8 cellular contexts compared by ENCODE assay signal in genomic region chr2:172085460-172086159, GRCh38. TPM values are rescaled to one million over a fixed set of nuclear protein-coding genes. Genes with fewer than 3 reads are reported as not detected.
A peak's percentile ranks its signal among the peaks of the same experiment; 100 is the strongest.
DNase-seq lines count a peak whose midpoint lies in the region; ATAC-seq and TF ChIP-seq lines count a peak whose summit lies in the region.

Gene DLX1 (plus strand): TSS chr2:172085507. CDS start chr2:172085678, 171 bp downstream.

- TF ChIP-seq CTCF in activated B cell treated with CpG ODN at 0.5 μM for 24 hours (IDR thresholded peaks at IDR 0.05): no peak

- intact Hi-C loops in activated B cell treated with CpG ODN at 0.5 μM for 24 hours (cut with micrococcal nuclease): loop anchor here (1.0 to 2.0 kb wide), 3 partner anchors 10 to 1315 kb away; partner anchors contain the start of gene DLX2

- peak within 1 kb of the TSS; percentile 82 for H3K27ac Mint-ChIP-seq in activated naive CD4-positive, alpha-beta T cell treated with anti-CD3 and anti-CD28 coated beads, Interleukin-2, amount 10 ng/mL, durations not matched to agents 7 days and 5 days
- H3K27ac Mint-ChIP-seq in activated B cell treated with CpG ODN at 0.5 μM for 24 hours: peak within 1 kb of the TSS; percentile 79

- H3K36me3 Mint-ChIP-seq in activated naive CD4-positive, alpha-beta T cell treated with anti-CD3 and anti-CD28 coated beads, Interleukin-2, amount 10 ng/mL, durations not matched to agents 7 days and 5 days: peaks cover 11% of the 10 kb centered on the region
- H3K36me3 Mint-ChIP-seq in activated B cell treated with CpG ODN at 0.5 μM for 24 hours (ENCODE audit: low read depth): peaks cover 2% of the 10 kb centered on the region

- CTCF ChIA-PET in activated naive CD4-positive, alpha-beta T cell treated with anti-CD3 and anti-CD28 coated beads, Interleukin-2, amount 10 ng/mL, durations not matched to agents 7 days and 5 days (lab: Charles Lee): interaction anchor here (0.9 to 1.4 kb wide), 3 partner anchors 10 to 84 kb away, joined by 3 to 6 read pairs (median 4); no protein-coding TSS in a partner anchor
- CTCF ChIA-PET in activated B cell treated with CpG ODN at 0.5 μM for 24 hours (lab: Charles Lee): interaction anchor here (1.0 kb wide), 1 partner anchor 382 kb away, joined by 5 read pairs; no protein-coding TSS in a partner anchor

- H3K36me3 ChIP-seq in iPS-18a (ENCODE audit: control insufficient read depth, low read depth, low read length) (no peaks in the 10 kb centered on the region), stomach smooth muscle (ENCODE audit: control insufficient read depth in 2 of 2, insufficient read depth in 2 of 2, low read length in 2 of 2) (no peaks in the 10 kb centered on the region)

- POLR2A ChIA-PET in activated B cell treated with CpG ODN at 0.5 μM for 24 hours (lab: Charles Lee): no interaction called here

- peaks cover 100% of the 10 kb centered on the region for H3K27me3 Mint-ChIP-seq in activated naive CD4-positive, alpha-beta T cell treated with anti-CD3 and anti-CD28 coated beads, Interleukin-2, amount 10 ng/mL, durations not matched to agents 7 days and 5 days
- H3K27me3 Mint-ChIP-seq in activated B cell treated with CpG ODN at 0.5 μM for 24 hours: peaks cover 74% of the 10 kb centered on the region

- peaks cover 69% of the 10 kb centered on the region for H3K4me1 Mint-ChIP-seq in activated naive CD4-positive, alpha-beta T cell treated with anti-CD3 and anti-CD28 coated beads, Interleukin-2, amount 10 ng/mL, durations not matched to agents 7 days and 5 days
- H3K4me1 Mint-ChIP-seq in activated B cell treated with CpG ODN at 0.5 μM for 24 hours: peaks cover 39% of the 10 kb centered on the region

- peak; percentile 21 for DNase-seq in activated naive CD4-positive, alpha-beta T cell treated with anti-CD3 and anti-CD28 coated beads, Interleukin-2, amount 10 ng/mL, durations not matched to agents 7 days and 5 days
- DNase-seq in activated naive CD4-positive, alpha-beta T cell treated with anti-CD3 and anti-CD28 coated beads, Interleukin-2, amount 50 U/mL, for 16 hours: no peak
- no peak for DNase-seq in activated B cell treated with CpG ODN at 0.5 μM for 24 hours
- DNase-seq in C1 segment of cervical spinal cord (lab: John Stamatoyannopoulos, UW): no peak

- peak within 1 kb of the TSS; percentile 68 for H3K4me3 Mint-ChIP-seq in activated naive CD4-positive, alpha-beta T cell treated with anti-CD3 and anti-CD28 coated beads, Interleukin-2, amount 10 ng/mL, durations not matched to agents 7 days and 5 days
- peak within 1 kb of the TSS; percentile 75 for H3K4me3 Mint-ChIP-seq in activated B cell treated with CpG ODN at 0.5 μM for 24 hours

- H3K9me3 Mint-ChIP-seq in activated naive CD4-positive, alpha-beta T cell treated with anti-CD3 and anti-CD28 coated beads, Interleukin-2, amount 10 ng/mL, durations not matched to agents 7 days and 5 days: no peaks in the 10 kb centered on the region
- H3K9me3 Mint-ChIP-seq in activated B cell treated with CpG ODN at 0.5 μM for 24 hours: no peaks in the 10 kb centered on the region

- no peaks in the 10 kb centered on the region for H3K9me3 ChIP-seq in iPS-18a (ENCODE audit: control insufficient read depth, low read depth, low read length)
- peaks cover 0 to 7% of the 10 kb centered on the region in 2 donors for H3K9me3 ChIP-seq in stomach smooth muscle (ENCODE audit: control insufficient read depth in 2 of 2, low read length in 2 of 2)

- H3K4me3 ChIP-seq in iPS-18a (ENCODE audit: low read length) (peak within 1 kb of the TSS; percentile 57), stomach smooth muscle (ENCODE audit: low read length in 2 of 2) (peak within 1 kb of the TSS; percentile 26 to 66)

- H3K27me3 ChIP-seq in iPS-18a (ENCODE audit: control insufficient read depth, insufficient read depth, low read length) (peaks cover 100% of the 10 kb centered on the region), stomach smooth muscle (ENCODE audit: control insufficient read depth in 1 of 2, insufficient read depth in 2 of 2, low read length in 2 of 2) (peaks cover 96 to 100% of the 10 kb centered on the region in 2 donors)

- ATAC-seq in HG03196 (IDR thresholded peaks at IDR 0.05; ENCODE audit: unreplicated experiment) (peak; percentile 15), activated B cell treated with CpG ODN at 0.5 μM for 24 hours (ENCODE audit: low read depth) (no peak), HG03565 (IDR thresholded peaks at IDR 0.05; ENCODE audit: unreplicated experiment) (no peak)

- H3K4me1 ChIP-seq in iPS-18a (ENCODE audit: control insufficient read depth, low read depth, low read length) (peaks cover 32% of the 10 kb centered on the region), stomach smooth muscle (ENCODE audit: control insufficient read depth, insufficient read depth, low read length) (peaks cover 27% of the 10 kb centered on the region)

- H3K9ac ChIP-seq in iPS-18a (ENCODE audit: low read length) (no peak within 1 kb of the TSS), stomach smooth muscle (ENCODE audit: low read length in 2 of 2) (no peak within 1 kb of the TSS)

- H3K27ac ChIP-seq in iPS-18a (ENCODE audit: low read length) (no peak within 1 kb of the TSS), stomach smooth muscle (ENCODE audit: low read length) (no peak within 1 kb of the TSS)

RNA-seq across cellular contexts. Expression of gene DLX1, which starts in this region (rescaled TPM):
- total RNA-seq in activated B cell treated with CpG ODN at 0.5 μM for 24 hours: not detected in 2 replicates
